ENCODE assay signal across 2 cellular contexts in the genomic region with DNA sequence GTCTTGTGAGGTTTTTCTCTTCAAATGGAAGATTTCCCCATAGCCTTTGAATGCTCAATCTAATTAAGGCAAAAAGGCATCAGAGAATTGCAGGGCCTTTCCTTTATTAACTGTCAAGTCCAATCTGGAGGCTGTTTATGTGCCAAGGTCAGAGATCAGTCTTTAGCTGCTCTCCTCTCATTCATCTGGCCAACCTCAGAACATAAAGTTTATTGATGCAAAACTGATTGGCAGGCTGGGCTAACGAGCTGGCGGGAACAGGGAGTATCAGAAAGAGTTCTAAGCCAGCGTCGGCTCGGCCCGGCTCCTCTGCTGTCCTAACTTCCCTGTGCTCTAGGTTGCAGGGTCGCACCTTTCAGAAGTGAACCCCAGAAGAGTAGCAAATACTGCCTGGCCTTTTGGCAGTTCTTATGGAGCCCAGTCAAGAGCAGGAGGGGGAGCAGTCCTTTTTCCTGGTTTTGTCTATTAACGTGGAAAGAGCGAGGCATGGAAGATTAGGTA.
TF ChIP-seq lines count a peak whose summit lies in the region.

No MANE protein-coding gene starts in this region.

TF ChIP-seq in SK-N-SH, 30 proteins besides CTCF, POLR2A, EP300 and RAD21:
- TF ChIP-seq PBX3 (IDR thresholded peaks at IDR 0.05), result peak; percentile 22; the same call in 1 of the 2 replicates

TF ChIP-seq in GM12878, 131 proteins besides CTCF, POLR2A, EP300 and RAD21:
- 0 out of 2 replicates have a peak, but pooled peaks have one; percentile 56 for TF ChIP-seq ZNF24 (IDR thresholded peaks at IDR 0.05)
